8 cellular contexts compared by ENCODE assay signal in the genomic region with DNA sequence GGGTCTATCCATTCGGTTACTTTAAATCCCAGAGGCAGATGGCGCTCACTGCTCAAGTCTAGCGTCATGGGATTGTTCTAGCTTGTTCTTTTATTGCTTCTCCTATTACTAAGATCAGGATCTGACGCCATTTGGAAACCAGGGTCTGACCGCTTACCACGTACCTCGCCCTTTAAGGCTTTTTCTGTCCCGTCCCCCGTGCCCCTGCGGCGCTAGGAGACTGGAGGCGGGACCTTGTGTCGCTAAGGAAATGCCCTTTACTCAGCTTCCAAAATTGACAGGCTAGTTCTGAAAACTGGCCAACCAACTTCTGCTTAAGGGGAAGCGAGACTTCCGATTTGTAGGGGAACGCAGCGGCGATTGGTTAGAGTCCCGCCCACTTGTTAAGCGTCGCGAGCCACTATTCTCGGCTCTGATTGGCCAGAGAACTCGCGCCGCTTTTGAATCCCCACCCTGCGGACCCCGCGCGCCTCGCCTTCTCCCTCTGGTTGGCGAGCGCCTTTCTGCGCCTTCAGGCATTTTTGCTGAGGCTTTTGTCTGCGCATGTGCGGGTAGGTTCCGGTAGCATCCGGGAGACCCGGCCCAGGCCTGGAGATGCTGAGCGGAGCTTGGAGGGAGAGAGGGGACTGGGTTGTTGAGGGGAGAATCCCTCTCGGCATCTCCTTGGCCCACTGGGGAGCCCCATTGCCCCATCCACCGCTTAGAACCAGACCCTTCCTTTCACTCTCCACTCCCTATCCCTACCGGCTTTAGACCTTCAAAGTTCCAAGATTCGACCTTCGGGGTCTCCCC. TPM values are rescaled to one million over a fixed set of nuclear protein-coding genes. Genes with fewer than 3 reads are reported as not detected.
DNase-seq lines count a peak whose midpoint lies in the region; ATAC-seq and TF ChIP-seq lines count a peak whose summit lies in the region.

No MANE protein-coding gene starts in this region.

- TF ChIP-seq RAD21 in Ishikawa (IDR thresholded peaks at IDR 0.05; ENCODE audit: low read depth) (no peak), SK-N-SH (IDR thresholded peaks at IDR 0.05; ENCODE audit: low read length) (peak; percentile 6; the same call in 1 of the 2 replicates)

- H3K36me3 Mint-ChIP-seq in activated naive CD4-positive, alpha-beta T cell treated with anti-CD3 and anti-CD28 coated beads, Interleukin-2, amount 50 U/mL, for 72 hours, result peaks cover 9 to 10% of the 10 kb centered on the region in 2 donors
- no peaks in the 10 kb centered on the region for H3K36me3 Mint-ChIP-seq in glutamatergic neuron (ENCODE audit: unreplicated experiment)

- H3K4me3 Mint-ChIP-seq in glutamatergic neuron (ENCODE audit: unreplicated experiment), result peak overlapping the region; percentile 88

- H3K4me1 ChIP-seq in SK-N-SH (ENCODE audit: control insufficient read depth in 1 of 2, insufficient read depth in 2 of 2, low read depth in 1 of 2, low read length in 1 of 2), result peaks cover 8 to 9% of the 10 kb centered on the region in 2 experiments; a peak in 1 of 4 replicates
- H3K4me1 ChIP-seq in testis, result peaks cover 5% of the 10 kb centered on the region

- TF ChIP-seq CTCF in SK-N-SH (IDR thresholded peaks at IDR 0.05), result peak; percentile 28
- TF ChIP-seq CTCF in glutamatergic neuron (IDR thresholded peaks at IDR 0.05; ENCODE audit: partially characterized antibody, unreplicated experiment), result no peak
- no peak for TF ChIP-seq CTCF in omental fat pad (IDR thresholded peaks at IDR 0.05)
- peak in 1 of 3 experiments; percentile 11 for TF ChIP-seq CTCF in testis (IDR thresholded peaks at IDR 0.05)

- ATAC-seq in GM21619 (IDR thresholded peaks at IDR 0.05; ENCODE audit: unreplicated experiment) (peak; percentile 81), omental fat pad (ENCODE audit: low FRiP score) (peak; percentile 95)
- peak; percentile 85 to 91 for ATAC-seq in activated naive CD4-positive, alpha-beta T cell treated with anti-CD3 and anti-CD28 coated beads, Interleukin-2, amount 50 U/mL, for 72 hours

- CTCF ChIA-PET in SK-N-SH (lab: Yijun Ruan, JAX), result interaction anchor here (0.7 to 2.5 kb wide), 9 partner anchors 9 to 120 kb away, joined by 3 to 7 read pairs (median 3); partner anchors contain the start of gene SIGLEC10

- no peak for TF ChIP-seq EP300 in Ishikawa (IDR thresholded peaks at IDR 0.05; ENCODE audit: borderline replicate concordance)
- no peak for TF ChIP-seq EP300 in SK-N-SH (IDR thresholded peaks at IDR 0.05; ENCODE audit: borderline replicate concordance in 1 of 2, low read depth in 1 of 2, low read length in 1 of 2)

- H3K4me3 ChIP-seq in SK-N-SH (ENCODE audit: low read depth in 2 of 2, low read length in 1 of 2), result peak overlapping the region; percentile 54 to 62
- peak overlapping the region; percentile 27 to 58 for H3K4me3 ChIP-seq in testis

- no peaks in the 10 kb centered on the region for H3K9me3 Mint-ChIP-seq in activated naive CD4-positive, alpha-beta T cell treated with anti-CD3 and anti-CD28 coated beads, Interleukin-2, amount 50 U/mL, for 72 hours
- H3K9me3 Mint-ChIP-seq in glutamatergic neuron (ENCODE audit: unreplicated experiment), result no peaks in the 10 kb centered on the region

- H3K9me3 ChIP-seq in SK-N-SH (no peaks in the 10 kb centered on the region), testis (no peaks in the 10 kb centered on the region)

- H3K9ac ChIP-seq in SK-N-SH, result peak overlapping the region; percentile 72; the same call in 1 of the 2 replicates

- peak overlapping the region; percentile 98 to 100 for H3K27ac Mint-ChIP-seq in activated naive CD4-positive, alpha-beta T cell treated with anti-CD3 and anti-CD28 coated beads, Interleukin-2, amount 50 U/mL, for 72 hours
- H3K27ac Mint-ChIP-seq in glutamatergic neuron (ENCODE audit: unreplicated experiment), result peak overlapping the region; percentile 94

- no peaks in the 10 kb centered on the region for H3K79me2 ChIP-seq in SK-N-SH (ENCODE audit: insufficient read depth)

- peak overlapping the region; percentile 90 for H3K4me2 ChIP-seq in SK-N-SH

- POLR2A ChIA-PET in SK-N-SH (lab: Yijun Ruan, JAX), result interaction anchor here (1.8 kb wide), 1 partner anchor 27 kb away, joined by 4 read pairs; no protein-coding TSS in a partner anchor

- H3K27me3 ChIP-seq in SK-N-SH (ENCODE audit: insufficient read depth), result no peaks in the 10 kb centered on the region
- no peaks in the 10 kb centered on the region for H3K27me3 ChIP-seq in testis

- H3K27ac ChIP-seq in SK-N-SH (ENCODE audit: low read depth in 2 of 2, low read length in 1 of 2) (peak overlapping the region; percentile 59 to 84), testis (peak overlapping the region; percentile 46 to 72)

- no peaks in the 10 kb centered on the region for H3F3A ChIP-seq in SK-N-SH (replicated peaks; ENCODE audit: insufficient read depth)

- intact Hi-C loops in testis (cut with DNase I; ENCODE audit: low total_unique reads), result no loop called here

- peaks cover 2% of the 10 kb centered on the region for H3K27me3 Mint-ChIP-seq in glutamatergic neuron (ENCODE audit: unreplicated experiment)

- H2AFZ ChIP-seq in SK-N-SH (ENCODE audit: low read depth), result peak overlapping the region; percentile 97

- peak; percentile 97 for DNase-seq in DMS79 treated with DMSO at 0.1 percent for 48 hours (lab: John Stamatoyannopoulos, UW)
- DNase-seq in SK-N-SH, result peak; percentile 92
- DNase-seq in activated naive CD4-positive, alpha-beta T cell treated with anti-CD3 and anti-CD28 coated beads, Interleukin-2, amount 50 U/mL, for 72 hours (ENCODE audit: low spot score in 2 of 2), result peak; percentile 96 to 98
- peak; percentile 91 for DNase-seq in glutamatergic neuron
- DNase-seq in omental fat pad (ENCODE audit: low spot score), result peak; percentile 78
- DNase-seq in testis, result peak; percentile 98

- no peaks in the 10 kb centered on the region for H3K9me2 ChIP-seq in SK-N-SH

- 3% methylated on average over 29 of the region's 45 CpGs for WGBS in SK-N-SH (ENCODE audit: low lambda C conversion rate)
- 0 to 3% methylated on average over 40 to 44 of the region's 45 CpGs for WGBS in testis, 2 donors

- no peak for TF ChIP-seq POLR2A in testis (IDR thresholded peaks at IDR 0.05)

- H4K20me1 ChIP-seq in SK-N-SH (ENCODE audit: insufficient read depth), result no peaks in the 10 kb centered on the region

- peaks cover 3% of the 10 kb centered on the region for H3K4me1 Mint-ChIP-seq in glutamatergic neuron (ENCODE audit: low read depth, unreplicated experiment)

- H3K36me3 ChIP-seq in SK-N-SH (replicated peaks in 1 of 2; ENCODE audit: control insufficient read depth in 1 of 2, insufficient read depth in 2 of 2, low read length in 1 of 2) (no peaks in the 10 kb centered on the region), testis (ENCODE audit: low read depth, missing control alignments) (no peaks in the 10 kb centered on the region)

TF ChIP-seq in Ishikawa, 13 proteins besides CTCF, POLR2A, EP300 and RAD21 (continues in another document):
- no peak for TF ChIP-seq NFIC (IDR thresholded peaks at IDR 0.05)
- peak; percentile 84 for TF ChIP-seq FOXM1 (IDR thresholded peaks at IDR 0.05; ENCODE audit: borderline replicate concordance, low read depth)

TF ChIP-seq in SK-N-SH, 30 proteins besides CTCF, POLR2A, EP300 and RAD21 (continues in another document):
- no peak for TF ChIP-seq YY1 (IDR thresholded peaks at IDR 0.05; ENCODE audit: low read depth)

RNA-seq across cellular contexts. Expression of gene C19orf84, which starts 3.9 kb away (rescaled TPM):
- polyA plus RNA-seq in SK-N-SH (2012; rRNA removed) (not detected in 2 replicates), testis (ENCODE audit: insufficient read depth, low read depth, low replicate concordance) (38.8 TPM)
- polyA plus RNA-seq in SK-N-SH (2012; cell fraction: cytosol; rRNA removed), result not detected in 2 replicates
- not detected in 2 replicates for polyA plus RNA-seq in SK-N-SH (2012; cell fraction: nucleus; rRNA removed)
- not detected for total RNA-seq in activated naive CD4-positive, alpha-beta T cell treated with anti-CD3 and anti-CD28 coated beads, Interleukin-2, amount 50 U/mL, for 72 hours
- total RNA-seq in glutamatergic neuron (ENCODE audit: unreplicated experiment) (not detected), omental fat pad (not detected), testis (10 to 100 TPM; 23.1 to 31.2 TPM)

RNA-seq across cellular contexts. Expression of gene LIM2, which starts 6.5 kb away (rescaled TPM):
- polyA plus RNA-seq in SK-N-SH (2012; rRNA removed), result not detected in 2 replicates
- not detected in 2 replicates for polyA plus RNA-seq in SK-N-SH (2012; cell fraction: cytosol; rRNA removed)
- polyA plus RNA-seq in SK-N-SH (2012; cell fraction: nucleus; rRNA removed), result not detected in 2 replicates
- total RNA-seq in activated naive CD4-positive, alpha-beta T cell treated with anti-CD3 and anti-CD28 coated beads, Interleukin-2, amount 50 U/mL, for 72 hours, result 1 to 10 TPM in 1 of 2 donors, not detected in 1; 1.2 TPM
- not detected for total RNA-seq in glutamatergic neuron (ENCODE audit: unreplicated experiment)
- not detected for total RNA-seq in omental fat pad
- under 1 TPM in 1 of 2 donors, not detected in 1; 0.31 TPM for total RNA-seq in testis
- polyA plus RNA-seq in testis (ENCODE audit: insufficient read depth, low read depth, low replicate concordance), result 0.91 TPM

RNA-seq across cellular contexts. Expression of gene NKG7, which starts 21.8 kb away (rescaled TPM):
- not detected in 2 replicates for polyA plus RNA-seq in SK-N-SH (2012; rRNA removed)
- polyA plus RNA-seq in SK-N-SH (2012; cell fraction: cytosol; rRNA removed), result not detected in 2 replicates
- not detected in 2 replicates for polyA plus RNA-seq in SK-N-SH (2012; cell fraction: nucleus; rRNA removed)
- total RNA-seq in activated naive CD4-positive, alpha-beta T cell treated with anti-CD3 and anti-CD28 coated beads, Interleukin-2, amount 50 U/mL, for 72 hours, result 10 to 100 TPM; 63.9 to 92.4 TPM
- not detected for total RNA-seq in glutamatergic neuron (ENCODE audit: unreplicated experiment)
- total RNA-seq in omental fat pad, result 1 to 10 TPM in 2 of 4 donors, under 1 TPM in 1, not detected in 1; 0.56 to 4.0 (median 2.6) TPM
- total RNA-seq in testis, result under 1 TPM in 1 of 2 donors, not detected in 1; 0.63 TPM
- 8.7 TPM for polyA plus RNA-seq in testis (ENCODE audit: insufficient read depth, low read depth, low replicate concordance)

RNA-seq across cellular contexts. Expression of gene SIGLEC10, which starts 23.2 kb away (rescaled TPM):
- polyA plus RNA-seq in SK-N-SH (2012; rRNA removed) (not detected in 2 replicates), testis (ENCODE audit: insufficient read depth, low read depth, low replicate concordance) (2.3 TPM)
- not detected in 2 replicates for polyA plus RNA-seq in SK-N-SH (2012; cell fraction: cytosol; rRNA removed)
- not detected in 2 replicates for polyA plus RNA-seq in SK-N-SH (2012; cell fraction: nucleus; rRNA removed)
- total RNA-seq in activated naive CD4-positive, alpha-beta T cell treated with anti-CD3 and anti-CD28 coated beads, Interleukin-2, amount 50 U/mL, for 72 hours, result under 1 TPM in 1 of 2 donors, not detected in 1; 0.32 TPM
- total RNA-seq in glutamatergic neuron (ENCODE audit: unreplicated experiment) (not detected), omental fat pad (1 to 10 TPM; 1.1 to 3.9 (median 2.8) TPM), testis (1 to 10 TPM in 1 of 2 donors, under 1 TPM in 1; 0.87 to 2.2 TPM)

RNA-seq across cellular contexts. Expression of gene CLDND2, which starts 25.4 kb away (rescaled TPM):
- polyA plus RNA-seq in SK-N-SH (2012; rRNA removed), result 0.26 TPM in 1 of 2 replicates, not detected in the other
- polyA plus RNA-seq in SK-N-SH (2012; cell fraction: cytosol; rRNA removed), result 0.22 TPM in 2 replicates
- polyA plus RNA-seq in SK-N-SH (2012; cell fraction: nucleus; rRNA removed), result 0.32 and 0.48 TPM in 2 replicates
- total RNA-seq in activated naive CD4-positive, alpha-beta T cell treated with anti-CD3 and anti-CD28 coated beads, Interleukin-2, amount 50 U/mL, for 72 hours, result 1 to 10 TPM; 1.8 to 4.7 TPM
- not detected for total RNA-seq in glutamatergic neuron (ENCODE audit: unreplicated experiment)
- total RNA-seq in omental fat pad, result not detected
- 10 to 100 TPM; 10.0 to 26.4 TPM for total RNA-seq in testis
- 41.2 TPM for polyA plus RNA-seq in testis (ENCODE audit: insufficient read depth, low read depth, low replicate concordance)

Comparison
In these comparisons a context has a peak if more than half of its experiments do, and no peak if none do; other contexts are left out.
1. Peak in every context shown above with its lines: DNase-seq, ATAC-seq, H3K4me3 ChIP-seq and H3K27ac ChIP-seq.
2. RNA of gene C19orf84, which starts 3.9 kb away (total RNA-seq): 23.1 to 31.2 TPM in testis; not detected in omental fat pad, not detected in glutamatergic neuron (single experiment) and not detected in activated naive CD4-positive, alpha-beta T cell treated with anti-CD3 and anti-CD28 coated beads, Interleukin-2, amount 50 U/mL, for 72 hours; every median in the first group is over 10 times any median in the second.
3. RNA of gene NKG7, which starts 21.8 kb away (total RNA-seq): 63.9 to 92.4 TPM in activated naive CD4-positive, alpha-beta T cell treated with anti-CD3 and anti-CD28 coated beads, Interleukin-2, amount 50 U/mL, for 72 hours; 0.56 to 4.0 TPM in omental fat pad, 0.63 TPM in testis and not detected in glutamatergic neuron (single experiment); every median in the first group is over 10 times any median in the second.